Comparison of ENCODE assay signal across 22 cellular contexts in the genomic region with DNA sequence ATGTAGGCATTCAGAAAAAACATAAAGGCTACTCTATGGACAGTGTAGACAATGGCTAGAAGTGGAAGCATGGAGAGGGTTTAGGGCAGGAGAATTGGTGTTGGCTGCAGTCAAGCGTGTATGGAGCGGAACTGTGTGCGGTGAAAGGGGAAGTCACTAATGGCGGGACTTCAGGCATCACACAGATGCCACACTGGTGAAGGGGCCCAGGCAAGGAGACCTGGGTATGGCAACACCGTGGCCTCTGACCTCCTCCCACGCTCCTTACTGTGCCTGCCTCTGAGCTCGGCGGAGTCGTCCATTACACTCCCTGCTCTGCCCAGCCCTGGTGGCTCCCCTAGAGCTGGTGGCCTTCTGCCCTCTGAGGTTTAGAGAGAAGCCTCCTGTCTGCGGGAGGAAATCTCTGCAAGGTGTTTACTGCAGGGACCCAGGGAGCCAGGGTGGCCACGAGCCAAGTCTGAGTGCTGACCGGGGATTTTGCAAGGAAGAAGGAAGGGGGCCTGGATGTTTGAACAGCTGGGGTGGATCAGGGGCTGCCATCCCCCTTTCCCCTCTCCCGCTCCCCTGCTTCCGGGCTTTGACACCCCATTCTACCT.
DNase-seq lines count a peak whose midpoint lies in the region; ATAC-seq and TF ChIP-seq lines count a peak whose summit lies in the region.
"Had no signal": no experiment of that assay in that cellular context is flagged by ENCODE, and none has a peak within 500 bp of the region (broad histone marks: within the 10 kb centered on the region; RNA-seq: fewer than 3 reads in every experiment).

No MANE protein-coding gene starts in this region.

- no peak overlapping the region for H3K9ac ChIP-seq in BLaER1
- H3K9ac ChIP-seq: SK-N-SH had no signal

- peak overlapping the region; percentile 72 for H3K4me2 ChIP-seq in BLaER1
- H3K4me2 ChIP-seq: SK-N-SH had no signal

- H3K9me3 ChIP-seq in BLaER1 (peaks cover 10% of the 10 kb centered on the region), WERI-Rb-1 (ENCODE audit: severe bottlenecking) (peaks cover 3% of the 10 kb centered on the region), tibial nerve (peaks cover 0 to 6% (median 0%) of the 10 kb centered on the region in 4 donors)
- H3K9me3 ChIP-seq: prostate gland, SK-N-SH had no signal

- TF ChIP-seq EP300 in tibial nerve (IDR thresholded peaks at IDR 0.05): no peak

- TF ChIP-seq CTCF in WERI-Rb-1 (IDR thresholded peaks at IDR 0.05; ENCODE audit: low read depth, low read length) (no peak), nephron (IDR thresholded peaks at IDR 0.05; ENCODE audit: unreplicated experiment in 3 of 3) (no peak), tibial nerve (IDR thresholded peaks at IDR 0.05) (no peak)

- in situ Hi-C loops in KBM-7 (cut with MboI; ENCODE audit: low pct_unique_long_range_greater_than_20kb, low sequenced_read_pairs): no loop called here

- WGBS in tibial nerve, 2 donors: 43 to 49% methylated on average over 13 to 14 of the region's 14 CpGs

- H3K4me3 Mint-ChIP-seq in nephron (no peak overlapping the region), immature natural killer cell (no peak overlapping the region)
- H3K4me3 Mint-ChIP-seq: activated T-cell treated with anti-CD3 and anti-CD28 coated beads, Interleukin-2, amount 50 U/mL, for 4 hours; CD4-positive, alpha-beta T cell; mesothelial cell of epicardium had no signal

- ATAC-seq in GM19035 (IDR thresholded peaks at IDR 0.05; ENCODE audit: unreplicated experiment): no peak
- ATAC-seq: activated T-cell treated with anti-CD3 and anti-CD28 coated beads, Interleukin-2, amount 50 U/mL, for 4 hours; left cardiac atrium had no signal

- H3K4me3 ChIP-seq in BLaER1 (no peak overlapping the region), WERI-Rb-1 (ENCODE audit: low read depth, low read length) (no peak overlapping the region), tibial nerve (no peak overlapping the region)
- H3K4me3 ChIP-seq: cardiac muscle cell, prostate gland had no signal

- H3K4me1 Mint-ChIP-seq in nephron: peaks cover 14% of the 10 kb centered on the region
- H3K4me1 Mint-ChIP-seq in immature natural killer cell: no peaks in the 10 kb centered on the region

- H3K36me3 Mint-ChIP-seq in nephron (ENCODE audit: low read depth) (no peaks in the 10 kb centered on the region), immature natural killer cell (no peaks in the 10 kb centered on the region)
- H3K36me3 Mint-ChIP-seq: mesothelial cell of epicardium had no signal

- H3K4me1 ChIP-seq in BLaER1 (peaks cover 14% of the 10 kb centered on the region), tibial nerve (no peaks in the 10 kb centered on the region)
- H3K4me1 ChIP-seq: prostate gland had no signal

- no peaks in the 10 kb centered on the region for H4K20me1 ChIP-seq in BLaER1

- H3K27ac Mint-ChIP-seq in nephron: peak overlapping the region; percentile 84 to 85 (median 85)
- H3K27ac Mint-ChIP-seq in immature natural killer cell: no peak overlapping the region
- H3K27ac Mint-ChIP-seq: CD4-positive, alpha-beta T cell; mesothelial cell of epicardium had no signal

- H3K36me3 ChIP-seq in BLaER1 (no peaks in the 10 kb centered on the region), WERI-Rb-1 (no peaks in the 10 kb centered on the region), tibial nerve (no peaks in the 10 kb centered on the region)
- H3K36me3 ChIP-seq: cardiac muscle cell, prostate gland had no signal

- H3K27me3 Mint-ChIP-seq in nephron (ENCODE audit: low read depth) (peaks cover 13% of the 10 kb centered on the region), immature natural killer cell (ENCODE audit: low read depth in 3 of 3) (peaks cover 1 to 13% (median 10%) of the 10 kb centered on the region in 3 donors)

- DNase-seq in KBM-7 (peak; percentile 65), WERI-Rb-1 (peak; percentile 4), tibial nerve (ENCODE audit: low spot score in 2 of 2) (no peak), NOMO-1 treated with DMSO at 0.1 percent for 48 hours (lab: John Stamatoyannopoulos, UW; ENCODE audit: unreplicated experiment) (no peak), immature natural killer cell (no peak)
- DNase-seq: activated CD4-positive, alpha-beta T cell treated with anti-CD3 and anti-CD28 coated beads for 1 hour; activated naive CD4-positive, alpha-beta T cell; activated T-cell treated with anti-CD3 and anti-CD28 coated beads, Interleukin-2, amount 50 U/mL, for 4 hours; amygdala; CD4-positive, alpha-beta T cell; DMS79 treated with DMSO at 0.1 percent for 48 hours; left cardiac atrium; NCI-H1436; NCI-H2107; NCI-H524 treated with DMSO at 0.1 percent for 48 hours; SK-N-SH had no signal

- H3K27me3 ChIP-seq in BLaER1 (no peaks in the 10 kb centered on the region), WERI-Rb-1 (ENCODE audit: insufficient read depth, low read depth, severe bottlenecking) (no peaks in the 10 kb centered on the region), tibial nerve (no peaks in the 10 kb centered on the region)
- H3K27me3 ChIP-seq: cardiac muscle cell had no signal

- no peak for TF ChIP-seq POLR2A in tibial nerve (IDR thresholded peaks at IDR 0.05)

- H3K9me3 Mint-ChIP-seq in nephron: peaks cover 8% of the 10 kb centered on the region
- H3K9me3 Mint-ChIP-seq in immature natural killer cell: peaks cover 0 to 6% (median 2%) of the 10 kb centered on the region in 6 donors
- H3K9me3 Mint-ChIP-seq: CD4-positive, alpha-beta T cell had no signal

- peak overlapping the region; percentile 53; the same call in 1 of the 2 replicates for H3K27ac ChIP-seq in BLaER1
- H3K27ac ChIP-seq in WERI-Rb-1: no peak overlapping the region
- H3K27ac ChIP-seq in tibial nerve: no peak overlapping the region
- H3K27ac ChIP-seq: cardiac muscle cell, prostate gland had no signal

Comparison
In these comparisons a context has a peak if more than half of its experiments do, and no peak if none do; other contexts are left out.
1. DNase-seq: peak in KBM-7 (single experiment) and WERI-Rb-1 (single experiment); none in tibial nerve (0 of 2), NOMO-1 treated with DMSO at 0.1 percent for 48 hours (single experiment) and immature natural killer cell (0 of 3).
2. H3K27ac Mint-ChIP-seq: peak in nephron (3 of 3); none in immature natural killer cell (0 of 6).